Comparison of ENCODE assay signal across 8 cellular contexts in the genomic region with DNA sequence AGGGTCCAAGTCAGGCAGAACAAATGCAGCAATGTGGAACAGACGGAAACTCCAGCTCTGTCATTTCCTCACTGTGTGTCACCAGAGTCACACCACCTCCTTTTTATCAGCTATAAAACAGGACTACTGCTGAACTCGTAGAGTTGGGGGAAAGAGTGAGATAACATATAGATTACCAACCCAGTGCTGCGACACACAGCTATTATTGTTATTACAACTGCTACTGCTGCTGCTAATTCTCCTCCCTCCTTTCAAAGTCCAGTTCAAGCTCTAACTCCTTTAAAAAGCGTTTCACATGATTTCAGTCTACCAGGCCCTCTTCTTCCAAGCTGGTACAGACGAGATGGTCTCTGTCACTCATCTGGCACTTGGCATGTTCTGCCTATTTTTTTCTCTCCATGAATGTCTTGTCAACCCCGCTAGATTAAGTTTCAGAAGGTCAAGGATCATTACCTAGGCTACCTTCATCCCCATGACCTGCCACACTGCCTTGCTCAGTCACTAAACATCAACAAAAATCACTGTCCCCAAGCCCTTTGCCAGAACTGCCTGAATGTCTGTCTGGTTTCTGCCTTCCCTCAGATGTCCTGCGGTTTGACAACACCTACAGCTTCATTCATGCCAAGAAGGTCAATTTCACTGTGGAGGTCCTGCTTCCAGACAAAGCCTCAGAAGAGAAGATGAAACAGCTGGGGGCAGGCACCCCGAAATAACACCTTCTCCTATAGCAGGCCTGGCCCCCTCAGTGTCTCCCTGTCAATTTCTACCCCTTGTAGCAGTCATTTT. TPM values are rescaled to one million over a fixed set of nuclear protein-coding genes. Genes with fewer than 3 reads are reported as not detected.
DNase-seq lines count a peak whose midpoint lies in the region; ATAC-seq and TF ChIP-seq lines count a peak whose summit lies in the region.

No MANE protein-coding gene starts in this region.

- intact Hi-C loops in testis (cut with DNase I; ENCODE audit: low total_unique reads) = no loop called here

- CTCF ChIA-PET in activated CD8-positive, alpha-beta memory T cell treated with anti-CD3 and anti-CD28 coated beads, Interleukin-2, amount 10 ng/mL, durations not matched to agents 7 days and 5 days (lab: Charles Lee) = interaction anchor here (0.8 to 6.9 kb wide), 9 partner anchors 9 to 154 kb away, joined by 3 to 79 read pairs (median 4); a partner anchor contains a TSS

- H3K27ac Mint-ChIP-seq in activated CD8-positive, alpha-beta memory T cell treated with anti-CD3 and anti-CD28 coated beads, Interleukin-2, amount 10 ng/mL, durations not matched to agents 7 days and 5 days = peak overlapping the region; percentile 96
- H3K27ac Mint-ChIP-seq in activated naive CD8-positive, alpha-beta T cell treated with anti-CD3 and anti-CD28 coated beads, Interleukin-2, amount 10 ng/mL, durations not matched to agents 7 days and 5 days = peak overlapping the region; percentile 98

- H3K27me3 Mint-ChIP-seq in activated CD8-positive, alpha-beta memory T cell treated with anti-CD3 and anti-CD28 coated beads, Interleukin-2, amount 10 ng/mL, durations not matched to agents 7 days and 5 days = no peaks in the 10 kb centered on the region
- H3K27me3 Mint-ChIP-seq in activated naive CD8-positive, alpha-beta T cell treated with anti-CD3 and anti-CD28 coated beads, Interleukin-2, amount 10 ng/mL, durations not matched to agents 7 days and 5 days = no peaks in the 10 kb centered on the region

- peaks cover 48% of the 10 kb centered on the region for H3K4me1 Mint-ChIP-seq in activated CD8-positive, alpha-beta memory T cell treated with anti-CD3 and anti-CD28 coated beads, Interleukin-2, amount 10 ng/mL, durations not matched to agents 7 days and 5 days
- peaks cover 37% of the 10 kb centered on the region for H3K4me1 Mint-ChIP-seq in activated naive CD8-positive, alpha-beta T cell treated with anti-CD3 and anti-CD28 coated beads, Interleukin-2, amount 10 ng/mL, durations not matched to agents 7 days and 5 days

- no peaks in the 10 kb centered on the region for H3K36me3 ChIP-seq in testis (ENCODE audit: low read depth, missing control alignments)

- H3K9me3 ChIP-seq in testis = no peaks in the 10 kb centered on the region

- peaks cover 28% of the 10 kb centered on the region for H3K36me3 Mint-ChIP-seq in activated CD8-positive, alpha-beta memory T cell treated with anti-CD3 and anti-CD28 coated beads, Interleukin-2, amount 10 ng/mL, durations not matched to agents 7 days and 5 days
- peaks cover 22% of the 10 kb centered on the region for H3K36me3 Mint-ChIP-seq in activated naive CD8-positive, alpha-beta T cell treated with anti-CD3 and anti-CD28 coated beads, Interleukin-2, amount 10 ng/mL, durations not matched to agents 7 days and 5 days

- H3K27ac ChIP-seq in testis = peak overlapping the region; percentile 94 to 96

- H3K4me3 ChIP-seq in testis = no peak overlapping the region

- WGBS in testis, 2 donors = 49 to 60% methylated on average over 8 of the region's 8 CpGs

- no peak for DNase-seq in activated CD8-positive, alpha-beta memory T cell treated with anti-CD3 and anti-CD28 coated beads, Interleukin-2, amount 10 ng/mL, durations not matched to agents 7 days and 5 days
- DNase-seq in activated CD8-positive, alpha-beta memory T cell treated with anti-CD3 and anti-CD28 coated beads, Interleukin-2, amount 50 U/mL, for 48 hours = no peak
- DNase-seq in activated naive CD8-positive, alpha-beta T cell treated with anti-CD3 and anti-CD28 coated beads, Interleukin-2, amount 10 ng/mL, durations not matched to agents 7 days and 5 days = no peak
- DNase-seq in left kidney (ENCODE audit: low read depth, low spot score) (peak; percentile 51), testis (no peak), NCI-H2171 treated with DMSO at 0.1 percent for 48 hours (lab: John Stamatoyannopoulos, UW) (no peak)

- H3K27me3 ChIP-seq in testis = no peaks in the 10 kb centered on the region

- peaks cover 54% of the 10 kb centered on the region for H3K4me1 ChIP-seq in testis

- H3K4me3 Mint-ChIP-seq in activated CD8-positive, alpha-beta memory T cell treated with anti-CD3 and anti-CD28 coated beads, Interleukin-2, amount 10 ng/mL, durations not matched to agents 7 days and 5 days = peak overlapping the region; percentile 96
- H3K4me3 Mint-ChIP-seq in activated naive CD8-positive, alpha-beta T cell treated with anti-CD3 and anti-CD28 coated beads, Interleukin-2, amount 10 ng/mL, durations not matched to agents 7 days and 5 days = peak overlapping the region; percentile 98

- TF ChIP-seq POLR2A in testis (IDR thresholded peaks at IDR 0.05) = no peak

- H3K9me3 Mint-ChIP-seq in activated CD8-positive, alpha-beta memory T cell treated with anti-CD3 and anti-CD28 coated beads, Interleukin-2, amount 10 ng/mL, durations not matched to agents 7 days and 5 days (ENCODE audit: low read depth) = no peaks in the 10 kb centered on the region
- H3K9me3 Mint-ChIP-seq in activated naive CD8-positive, alpha-beta T cell treated with anti-CD3 and anti-CD28 coated beads, Interleukin-2, amount 10 ng/mL, durations not matched to agents 7 days and 5 days = no peaks in the 10 kb centered on the region

- no peak for TF ChIP-seq CTCF in testis (IDR thresholded peaks at IDR 0.05)

- no peak for ATAC-seq in activated CD8-positive, alpha-beta memory T cell treated with anti-CD3 and anti-CD28 coated beads, Interleukin-2, amount 10 ng/mL, durations not matched to agents 7 days and 5 days
- no peak for ATAC-seq in activated naive CD8-positive, alpha-beta T cell treated with anti-CD3 and anti-CD28 coated beads, Interleukin-2, amount 10 ng/mL, durations not matched to agents 7 days and 5 days (ENCODE audit: low read depth)
- no peak for ATAC-seq in GM19467 (IDR thresholded peaks at IDR 0.05; ENCODE audit: unreplicated experiment)
- no peak for ATAC-seq in GM21717 (IDR thresholded peaks at IDR 0.05; ENCODE audit: unreplicated experiment)

- POLR2A ChIA-PET in activated naive CD8-positive, alpha-beta T cell treated with anti-CD3 and anti-CD28 coated beads, Interleukin-2, amount 10 ng/mL, durations not matched to agents 7 days and 5 days (lab: Charles Lee) = interaction anchor here (1.0 to 6.0 kb wide), 6 partner anchors 9 to 66 kb away, joined by 3 to 156 read pairs (median 22); a partner anchor contains a TSS

RNA-seq across cellular contexts. Expression of a gene that starts 3.7 kb away (rescaled TPM):
- 10 to 100 TPM; 59.1 to 73.4 TPM for total RNA-seq in activated CD8-positive, alpha-beta memory T cell treated with anti-CD3 and anti-CD28 coated beads, Interleukin-2, amount 10 ng/mL, durations not matched to agents 7 days and 5 days
- total RNA-seq in activated naive CD8-positive, alpha-beta T cell treated with anti-CD3 and anti-CD28 coated beads, Interleukin-2, amount 10 ng/mL, durations not matched to agents 7 days and 5 days = 10 to 100 TPM; 63.3 to 64.8 TPM
- total RNA-seq in testis = 10 to 100 TPM in 1 of 2 donors, 1 to 10 TPM in 1; 9.3 to 13.2 TPM
- 5.7 TPM for polyA plus RNA-seq in testis (ENCODE audit: insufficient read depth, low read depth, low replicate concordance)

RNA-seq across cellular contexts. Expression of a gene that starts 25.1 kb away (rescaled TPM):
- 1 to 10 TPM; 2.2 to 4.8 TPM for total RNA-seq in activated CD8-positive, alpha-beta memory T cell treated with anti-CD3 and anti-CD28 coated beads, Interleukin-2, amount 10 ng/mL, durations not matched to agents 7 days and 5 days
- total RNA-seq in activated naive CD8-positive, alpha-beta T cell treated with anti-CD3 and anti-CD28 coated beads, Interleukin-2, amount 10 ng/mL, durations not matched to agents 7 days and 5 days = 1 to 10 TPM; 9.9 TPM
- 1 to 10 TPM; 2.2 to 3.5 TPM for total RNA-seq in testis
- polyA plus RNA-seq in testis (ENCODE audit: insufficient read depth, low read depth, low replicate concordance) = 4.7 TPM

RNA-seq across cellular contexts. Expression of a gene that starts 34.7 kb away (rescaled TPM):
- total RNA-seq in activated CD8-positive, alpha-beta memory T cell treated with anti-CD3 and anti-CD28 coated beads, Interleukin-2, amount 10 ng/mL, durations not matched to agents 7 days and 5 days = 10 to 100 TPM in 1 of 2 experiments, 1 to 10 TPM in 1; 8.5 to 10.5 TPM
- total RNA-seq in activated naive CD8-positive, alpha-beta T cell treated with anti-CD3 and anti-CD28 coated beads, Interleukin-2, amount 10 ng/mL, durations not matched to agents 7 days and 5 days = 10 to 100 TPM; 11.1 to 11.3 TPM
- 10 to 100 TPM; 20.9 to 24.6 TPM for total RNA-seq in testis
- 18.2 TPM for polyA plus RNA-seq in testis (ENCODE audit: insufficient read depth, low read depth, low replicate concordance)

RNA-seq across cellular contexts. Expression of a gene that starts 49.9 kb away (rescaled TPM):
- total RNA-seq in activated CD8-positive, alpha-beta memory T cell treated with anti-CD3 and anti-CD28 coated beads, Interleukin-2, amount 10 ng/mL, durations not matched to agents 7 days and 5 days = not detected
- total RNA-seq in activated naive CD8-positive, alpha-beta T cell treated with anti-CD3 and anti-CD28 coated beads, Interleukin-2, amount 10 ng/mL, durations not matched to agents 7 days and 5 days = not detected
- under 1 TPM; 0.24 to 0.25 TPM for total RNA-seq in testis
- polyA plus RNA-seq in testis (ENCODE audit: insufficient read depth, low read depth, low replicate concordance) = 0.28 TPM

Comparison
In these comparisons a context has a peak if more than half of its experiments do, and no peak if none do; other contexts are left out.
1. RNA of a gene that starts 3.7 kb away (total RNA-seq): 59.1 to 73.4 TPM in activated CD8-positive, alpha-beta memory T cell treated with anti-CD3 and anti-CD28 coated beads, Interleukin-2, amount 10 ng/mL, durations not matched to agents 7 days and 5 days and 63.3 to 64.8 TPM in activated naive CD8-positive, alpha-beta T cell treated with anti-CD3 and anti-CD28 coated beads, Interleukin-2, amount 10 ng/mL, durations not matched to agents 7 days and 5 days; 9.3 to 13.2 TPM in testis; every median in the first group is over 4 times any median in the second.